Comparison of ENCODE assay signal across 1 cellular context in genomic region chr1:225423518-225423855, GRCh38.
TF ChIP-seq lines count a peak whose summit lies in the region.

No MANE protein-coding gene starts in this region.

TF ChIP-seq in IMR-90, 13 proteins besides CTCF, POLR2A, EP300 and RAD21:
- TF ChIP-seq USF2 (IDR thresholded peaks at IDR 0.05; ENCODE audit: low read depth, low read length) (no peak), RFX5 (IDR thresholded peaks at IDR 0.05; ENCODE audit: low read depth, low read length) (no peak), BHLHE40 (IDR thresholded peaks at IDR 0.05; ENCODE audit: low read depth, low read length) (no peak), MAFK (IDR thresholded peaks at IDR 0.05; ENCODE audit: low read depth, low read length) (no peak), MXI1 (IDR thresholded peaks at IDR 0.05; ENCODE audit: borderline replicate concordance, low read depth, low read length) (no peak), CHD1 (IDR thresholded peaks at IDR 0.05; ENCODE audit: low read depth, low read length) (no peak), SMC3 (IDR thresholded peaks at IDR 0.05; ENCODE audit: low read depth, low read length) (no peak)
